Comparison of ENCODE assay signal across 24 cellular contexts in the genomic region with DNA sequence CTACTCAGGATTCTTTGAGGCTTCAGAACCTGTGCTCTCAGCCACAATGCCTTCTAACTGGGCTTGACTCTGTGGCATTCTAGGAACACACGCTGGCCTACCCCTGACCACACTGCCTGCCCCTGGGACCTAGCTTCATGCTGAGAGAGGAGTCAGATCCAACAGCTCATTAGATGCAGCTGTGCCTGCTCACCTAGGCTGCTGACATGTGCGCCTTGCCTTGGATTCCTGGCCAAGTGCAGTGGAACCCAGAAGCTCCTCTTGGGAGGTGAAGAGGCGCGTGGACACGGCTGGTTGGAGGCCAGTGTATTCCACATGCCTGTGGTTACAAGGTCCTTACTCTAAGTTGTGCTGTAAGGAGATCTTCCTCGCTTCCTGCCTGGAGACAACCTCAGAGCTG. TPM values are rescaled to one million over a fixed set of nuclear protein-coding genes. Genes with fewer than 3 reads are reported as not detected.
A peak's percentile ranks its signal among the peaks of the same experiment; 100 is the strongest.
DNase-seq lines count a peak whose midpoint lies in the region; ATAC-seq, FAIRE-seq and TF ChIP-seq lines count a peak whose summit lies in the region.
"Had no signal": no experiment of that assay in that cellular context is flagged by ENCODE, and none has a peak within 500 bp of the region (broad histone marks: within the 10 kb centered on the region; RNA-seq: fewer than 3 reads in every experiment).

No MANE protein-coding gene starts in this region.

- H3K36me3 ChIP-seq in kidney (ENCODE audit: control insufficient read depth in 1 of 2, insufficient read depth in 2 of 2, low read length in 2 of 2): no peaks in the 10 kb centered on the region
- H3K36me3 ChIP-seq in spleen: no peaks in the 10 kb centered on the region
- H3K36me3 ChIP-seq: prostate gland, sigmoid colon had no signal

- no peak for ATAC-seq in GM21825 (IDR thresholded peaks at IDR 0.05; ENCODE audit: unreplicated experiment)

- 69 to 95% (median 91%) methylated on average over 2 to 6 of the region's 6 CpGs for WGBS in spleen, 5 donors

- H3K4me3 ChIP-seq in kidney (ENCODE audit: low read length in 2 of 2): no peak overlapping the region
- H3K4me3 ChIP-seq in spleen: no peak overlapping the region
- H3K4me3 ChIP-seq: prostate gland, sigmoid colon, SK-N-MC had no signal

- TF ChIP-seq POLR2A in spleen (IDR thresholded peaks at IDR 0.05): no peak

- H3K27me3 ChIP-seq in spleen (replicated peaks in 1 of 7): no peaks in the 10 kb centered on the region
- H3K27me3 ChIP-seq: sigmoid colon had no signal

- H3K27ac ChIP-seq in kidney (ENCODE audit: low read depth in 2 of 2, low read length in 2 of 2) (no peak overlapping the region), spleen (no peak overlapping the region)
- H3K27ac ChIP-seq: C4-2B, prostate gland, sigmoid colon, SK-N-MC had no signal

- no peak for TF ChIP-seq CTCF in kidney (IDR thresholded peaks at IDR 0.05; ENCODE audit: borderline replicate concordance, extremely low read depth, insufficient read depth)
- no peak for TF ChIP-seq CTCF in spleen (IDR thresholded peaks at IDR 0.05 in 8 of 11, conservative IDR thresholded peaks at IDR 0.05 in 3 of 11)

- DNase-seq in HTR-8/SVneo (ENCODE audit: insufficient read length, low spot score): no peak
- DNase-seq in NCI-H2029 treated with DMSO at 0.1 percent for 48 hours (lab: John Stamatoyannopoulos, UW): peak; percentile 64
- peak; percentile 33 for DNase-seq in kidney
- DNase-seq in spleen: peak; percentile 46
- no peak for DNase-seq in COLO668 (lab: John Stamatoyannopoulos, UW; ENCODE audit: unreplicated experiment)
- no peak for DNase-seq in HuH-7 (ENCODE audit: low spot score)
- DNase-seq: activated gamma-delta T cell, GF-D8, NCI-H1417 treated with DMSO at 0.1 percent for 48 hours, NCI-H2107, sigmoid colon had no signal

- no peak overlapping the region for H3K9ac ChIP-seq in kidney (ENCODE audit: low read length in 2 of 2)

- peak; percentile 40 for FAIRE-seq in HTR-8/SVneo (lab: Jason Lieb, UNC)
- no peak for FAIRE-seq in kidney (lab: Jason Lieb, UNC)
- FAIRE-seq: colon had no signal

- intact Hi-C loops in kidney (cut with DNase I) (no loop called here), spleen (cut with DNase I; ENCODE audit: low total_unique reads) (no loop called here)

- no peaks in the 10 kb centered on the region for H3K9me3 ChIP-seq in kidney (ENCODE audit: control insufficient read depth in 1 of 2, low read length in 2 of 2)
- no peaks in the 10 kb centered on the region for H3K9me3 ChIP-seq in spleen
- H3K9me3 ChIP-seq: Caco-2, prostate gland, sigmoid colon had no signal

- H3K4me1 ChIP-seq in kidney (ENCODE audit: control insufficient read depth in 1 of 2, insufficient read depth in 1 of 2, low read depth in 1 of 2, low read length in 2 of 2): peaks cover 0 to 3% of the 10 kb centered on the region in 2 donors
- H3K4me1 ChIP-seq in spleen: peaks cover 0 to 14% (median 10%) of the 10 kb centered on the region in 6 donors
- H3K4me1 ChIP-seq: Caco-2, prostate gland, sigmoid colon had no signal

RNA-seq across cellular contexts. Expression of gene KCNK16, which starts 24.7 kb away (rescaled TPM):
- total RNA-seq in kidney (not detected), spleen (not detected)
- polyA plus RNA-seq in kidney (ENCODE audit: insufficient read depth, low read depth, low replicate concordance) (not detected), spleen (not detected)
- total RNA-seq: activated naive CD8-positive, alpha-beta T cell treated with anti-CD3 and anti-CD28 coated beads, Interleukin-2, amount 10 ng/mL, durations not matched to agents 7 days and 5 days; aorta; Caco-2; epithelial cell of proximal tubule; H4; mesenteric fat pad; prostate gland; sigmoid colon; WTC11 had no signal
- polyA plus RNA-seq: aorta, immature natural killer cell, sigmoid colon had no signal

RNA-seq across cellular contexts. Expression of gene KCNK17, which starts 33.0 kb away (rescaled TPM):
- total RNA-seq in kidney: 0.38 TPM
- not detected for polyA plus RNA-seq in kidney (ENCODE audit: insufficient read depth, low read depth, low replicate concordance)
- total RNA-seq in spleen: under 1 TPM in 5 of 7 donors, not detected in 2; 0.42 to 0.98 (median 0.54) TPM
- under 1 TPM; 0.16 to 0.43 (median 0.36) TPM for polyA plus RNA-seq in spleen
- total RNA-seq: activated naive CD8-positive, alpha-beta T cell treated with anti-CD3 and anti-CD28 coated beads, Interleukin-2, amount 10 ng/mL, durations not matched to agents 7 days and 5 days; Caco-2; epithelial cell of proximal tubule; H4 had no signal

Comparison
In these comparisons a context has a peak if more than half of its experiments do, and no peak if none do; other contexts are left out.
1. DNase-seq: peak in NCI-H2029 treated with DMSO at 0.1 percent for 48 hours (single experiment), kidney (single experiment) and spleen (single experiment); none in HTR-8/SVneo (single experiment), COLO668 (single experiment) and HuH-7 (single experiment).